ENCODE assay signal across 25 cellular contexts in genomic region chr19:50255115-50255514, GRCh38. TPM values are rescaled to one million over a fixed set of nuclear protein-coding genes. Genes with fewer than 3 reads are reported as not detected.
DNase-seq lines count a peak whose midpoint lies in the region; ATAC-seq, FAIRE-seq and TF ChIP-seq lines count a peak whose summit lies in the region.
"Had no signal": no experiment of that assay in that cellular context is flagged by ENCODE, and none has a peak within 500 bp of the region (broad histone marks: within the 10 kb centered on the region; RNA-seq: fewer than 3 reads in every experiment).

No MANE protein-coding gene starts in this region.

- intact Hi-C loops in HepG2 (cut with micrococcal nuclease; ENCODE audit: unreplicated experiment) = no loop called here
- intact Hi-C loops in right lobe of liver (cut with DNase I) = loop anchor here (5.0 to 10.0 kb wide), 2 partner anchors 88 to 90 kb away; partner anchors contain the start of gene IZUMO2 (in 1 of the 2)
- intact Hi-C loops in kidney (cut with DNase I) = no loop called here

- TF ChIP-seq EP300 in HepG2 (IDR thresholded peaks at IDR 0.05; ENCODE audit: low read depth in 2 of 2, low read length in 2 of 2) = no peak
- TF ChIP-seq EP300 in HepG2 (CRISPR knock-in tag; IDR thresholded peaks at IDR 0.05; ENCODE audit: borderline replicate concordance) = no peak

- H3K4me3 ChIP-seq in HepG2 (replicated peaks in 1 of 3; ENCODE audit: insufficient read depth in 1 of 3, low read depth in 2 of 3, low read length in 3 of 3) (no peak overlapping the region), right lobe of liver (no peak overlapping the region), KMS-11 (IDR thresholded peaks at IDR 0.05; ENCODE audit: insufficient read depth, low read depth, low read length) (no peak overlapping the region), cardiac fibroblast (replicated peaks in 1 of 2; ENCODE audit: low read depth in 2 of 2, low read length in 2 of 2) (no peak overlapping the region), kidney (ENCODE audit: low read length in 2 of 2) (no peak overlapping the region)
- H3K4me3 ChIP-seq: breast epithelium, upper lobe of right lung had no signal

- TF ChIP-seq CTCF in HepG2 (CRISPR knock-in tag; IDR thresholded peaks at IDR 0.05) (peak; percentile 32; the same call in 1 of the 2 replicates), right lobe of liver (IDR thresholded peaks at IDR 0.05) (no peak), KMS-11 (conservative IDR thresholded peaks at IDR 0.05; ENCODE audit: low read depth, low read length) (peak; percentile 35), cardiac fibroblast (IDR thresholded peaks at IDR 0.05; ENCODE audit: low read depth, low read length) (peak; percentile 32), kidney (IDR thresholded peaks at IDR 0.05; ENCODE audit: borderline replicate concordance, extremely low read depth, insufficient read depth) (no peak)

- POLR2A ChIA-PET in HepG2 (lab: Yijun Ruan, JAX) = no interaction called here

- CTCF ChIA-PET in HepG2 (lab: Yijun Ruan, JAX; ENCODE audit: low intra/inter-chr PET ratio, low total read pairs) = no interaction called here

- no peaks in the 10 kb centered on the region for H3K27me3 ChIP-seq in HepG2 (ENCODE audit: control insufficient read depth in 1 of 2, insufficient read depth in 2 of 2, low read length in 2 of 2)
- H3K27me3 ChIP-seq in right lobe of liver = no peaks in the 10 kb centered on the region
- H3K27me3 ChIP-seq in KMS-11 (ENCODE audit: insufficient read depth, low read depth) = no peaks in the 10 kb centered on the region
- H3K27me3 ChIP-seq: breast epithelium, upper lobe of right lung had no signal

- H3K9ac ChIP-seq in HepG2 (ENCODE audit: insufficient read depth, low read depth, low read length) (no peak overlapping the region), KMS-11 (no peak overlapping the region), kidney (ENCODE audit: low read length in 2 of 2) (no peak overlapping the region)

- FAIRE-seq in HepG2 (lab: Jason Lieb, UNC) (no peak), kidney (lab: Jason Lieb, UNC) (no peak)

- no peaks in the 10 kb centered on the region for H3K79me2 ChIP-seq in HepG2 (ENCODE audit: insufficient read depth, low read length)
- H3K79me2 ChIP-seq in KMS-11 (ENCODE audit: insufficient read depth, low read depth) = no peaks in the 10 kb centered on the region

- H4K20me1 ChIP-seq in HepG2 (ENCODE audit: insufficient read depth, low read length) = no peaks in the 10 kb centered on the region
- H4K20me1 ChIP-seq in KMS-11 (ENCODE audit: insufficient read depth) = no peaks in the 10 kb centered on the region

- WGBS in HepG2 (ENCODE audit: low lambda C conversion rate) = 62% methylated on average over 5 of the region's 5 CpGs
- 75% methylated on average over 5 of the region's 5 CpGs for WGBS in right lobe of liver (ENCODE audit: insufficient coverage, low coverage, low lambda C conversion rate, missing lambda C conversion rate)

- no peak overlapping the region for H3K27ac ChIP-seq in HepG2 (ENCODE audit: extremely low read length, insufficient read depth, low read length)
- H3K27ac ChIP-seq in right lobe of liver = no peak overlapping the region
- no peak overlapping the region for H3K27ac ChIP-seq in KMS-11
- H3K27ac ChIP-seq in kidney (ENCODE audit: low read depth in 2 of 2, low read length in 2 of 2) = no peak overlapping the region
- H3K27ac ChIP-seq: breast epithelium, C4-2B, upper lobe of right lung had no signal

- peaks cover 13% of the 10 kb centered on the region for H3K9me3 ChIP-seq in HepG2 (ENCODE audit: low read length)
- H3K9me3 ChIP-seq in right lobe of liver = peaks cover 0 to 8% (median 3%) of the 10 kb centered on the region in 4 donors
- no peaks in the 10 kb centered on the region for H3K9me3 ChIP-seq in kidney (ENCODE audit: control insufficient read depth in 1 of 2, low read length in 2 of 2)
- H3K9me3 ChIP-seq: upper lobe of right lung had no signal

- ATAC-seq in HepG2 = no peak
- ATAC-seq in right lobe of liver = no peak
- ATAC-seq in HG03108 (IDR thresholded peaks at IDR 0.05; ENCODE audit: unreplicated experiment) = no peak
- ATAC-seq: activated T-cell treated with anti-CD3 and anti-CD28 coated beads, Interleukin-2, amount 50 U/mL, for 72 hours; left ventricle myocardium superior; Right ventricle myocardium inferior; upper lobe of right lung had no signal

- no peak for DNase-seq in HepG2 (ENCODE audit: low spot score)
- DNase-seq in right lobe of liver = no peak
- DNase-seq in cardiac fibroblast (ENCODE audit: low read depth in 2 of 2) = no peak
- no peak for DNase-seq in kidney
- no peak for DNase-seq in cerebellar cortex (ENCODE audit: low spot score)
- no peak for DNase-seq in NCI-H1694 (lab: John Stamatoyannopoulos, UW)
- DNase-seq: activated CD4-positive, alpha-beta T cell treated with anti-CD3 and anti-CD28 coated beads for 1 hour; activated naive CD4-positive, alpha-beta T cell treated with anti-CD3 and anti-CD28 coated beads for 36 hours; activated T-cell treated with anti-CD3 and anti-CD28 coated beads, Interleukin-2, amount 50 U/mL, for 72 hours; amniotic stem cell; EL; hippocampal formation; left ventricle myocardium superior; MV-4-11; NCI-H69; upper lobe of right lung had no signal

- in situ Hi-C loops in HepG2 (cut with HindIII; ENCODE audit: extremely low pct_ligation_motif_present, low pct_unique_long_range_greater_than_20kb) = loop anchor here (5.0 kb wide), 1 partner anchor 98 kb away; no protein-coding TSS in a partner anchor

- H2AFZ ChIP-seq in HepG2 (ENCODE audit: low read length) (no peak overlapping the region), KMS-11 (ENCODE audit: low read depth) (no peak overlapping the region)

- no peaks in the 10 kb centered on the region for H3K4me1 ChIP-seq in HepG2 (ENCODE audit: insufficient read depth, low read length)
- no peaks in the 10 kb centered on the region for H3K4me1 ChIP-seq in right lobe of liver
- H3K4me1 ChIP-seq in KMS-11 (ENCODE audit: low read depth, poor library complexity, severe bottlenecking) = no peaks in the 10 kb centered on the region
- H3K4me1 ChIP-seq in kidney (ENCODE audit: control insufficient read depth in 1 of 2, insufficient read depth in 1 of 2, low read depth in 1 of 2, low read length in 2 of 2) = no peaks in the 10 kb centered on the region
- H3K4me1 ChIP-seq: breast epithelium, upper lobe of right lung had no signal

- BruUV-seq in HepG2 (replicated peaks; lab: Mats Ljungman, UMichigan) = no TSS peak

- peaks cover 2 to 9% of the 10 kb centered on the region in 2 experiments; a peak in 1 of 5 replicates for H3K36me3 ChIP-seq in HepG2 (replicated peaks in 1 of 2; ENCODE audit: control insufficient read depth in 1 of 2, insufficient read depth in 2 of 2, low read length in 2 of 2)
- H3K36me3 ChIP-seq in right lobe of liver = peaks cover 0 to 48% (median 19%) of the 10 kb centered on the region in 4 donors
- no peaks in the 10 kb centered on the region for H3K36me3 ChIP-seq in KMS-11 (ENCODE audit: insufficient read depth)
- no peaks in the 10 kb centered on the region for H3K36me3 ChIP-seq in kidney (ENCODE audit: control insufficient read depth in 1 of 2, insufficient read depth in 2 of 2, low read length in 2 of 2)
- H3K36me3 ChIP-seq: breast epithelium had no signal

- no peak for TF ChIP-seq RAD21 in HepG2 (CRISPR knock-in tag; IDR thresholded peaks at IDR 0.05)

- no peak for TF ChIP-seq POLR2A in HepG2 (IDR thresholded peaks at IDR 0.05; ENCODE audit: insufficient read depth in 1 of 2, low read depth in 2 of 2, low read length in 2 of 2)
- TF ChIP-seq POLR2A in right lobe of liver (IDR thresholded peaks at IDR 0.05) = no peak

- H3K4me2 ChIP-seq in HepG2 (ENCODE audit: low read depth, low read length) = no peak overlapping the region
- no peak overlapping the region for H3K4me2 ChIP-seq in KMS-11

TF ChIP-seq in HepG2, 621 proteins besides CTCF, POLR2A, EP300 and RAD21 (continues in another document):
- TF ChIP-seq HNRNPK (IDR thresholded peaks at IDR 0.05; ENCODE audit: low read depth, low read length, poor library complexity, severe bottlenecking) (no peak), ZNF33B (CRISPR knock-in tag; IDR thresholded peaks at IDR 0.05) (no peak), ATF7-NPFF (CRISPR knock-in tag; IDR thresholded peaks at IDR 0.05; ENCODE audit: low read depth) (no peak), MED8 (CRISPR knock-in tag; IDR thresholded peaks at IDR 0.05; ENCODE audit: insufficient replicate concordance) (no peak)

RNA-seq across cellular contexts. Expression of gene MYH14, which starts 51.7 kb away (rescaled TPM):
- total RNA-seq in HepG2 (2016; rRNA removed; fragmentation: Illumina TruSeq; extraction: Trizol) (5.5 and 6.4 TPM in 2 replicates), right lobe of liver (10 to 100 TPM; 49.1 to 89.0 (median 65.8) TPM), kidney (81.4 TPM)
- total RNA-seq in HepG2 (2016; cell fraction: cytosol; rRNA removed; fragmentation: Illumina TruSeq; extraction: Trizol; ENCODE audit: low read depth) = 0.53 and 0.61 TPM in 2 replicates
- total RNA-seq in HepG2 (2016; cell fraction: insoluble cytoplasmic fraction; rRNA removed; fragmentation: Illumina TruSeq; extraction: Trizol) = 4.9 and 6.5 TPM in 2 replicates
- 2.1 and 2.4 TPM in 2 replicates for total RNA-seq in HepG2 (2016; cell fraction: membrane; rRNA removed; fragmentation: Illumina TruSeq; extraction: Trizol)
- total RNA-seq in HepG2 (2016; cell fraction: nucleus; rRNA removed; fragmentation: Illumina TruSeq; extraction: Trizol) = 4.0 and 5.6 TPM in 2 replicates
- polyA plus RNA-seq in HepG2 (2011; rRNA removed) (5.8 and 8.0 TPM in 2 replicates), kidney (ENCODE audit: insufficient read depth, low read depth, low replicate concordance) (23.9 TPM)
- polyA plus RNA-seq in HepG2 (2011; cell fraction: cytosol; rRNA removed) = 5.0 and 5.4 TPM in 2 replicates
- 15.1 and 15.8 TPM in 2 replicates for polyA plus RNA-seq in HepG2 (2011; cell fraction: nucleus; rRNA removed)
- 5.1 and 8.9 TPM in 2 replicates for polyA plus RNA-seq in HepG2 (2012)
- polyA plus RNA-seq in HepG2 (2016; cell fraction: cytosol; fragmentation: Illumina TruSeq; extraction: Trizol; ENCODE audit: low read depth) = 0.88 and 1.1 TPM in 2 replicates
- 6.6 and 11.4 TPM in 2 replicates for polyA plus RNA-seq in HepG2 (2016; cell fraction: insoluble cytoplasmic fraction; fragmentation: Illumina TruSeq; extraction: Trizol; ENCODE audit: low read depth)
- 1.4 and 1.7 TPM in 2 replicates for polyA plus RNA-seq in HepG2 (2016; cell fraction: membrane; fragmentation: Illumina TruSeq; extraction: Trizol; ENCODE audit: low read depth)
- 14.3 and 14.6 TPM in 2 replicates for polyA plus RNA-seq in HepG2 (2016; cell fraction: nucleus; fragmentation: Illumina TruSeq; extraction: Trizol; ENCODE audit: insufficient read depth, low read depth)
- 22.4 TPM in 1 of 2 replicates, not detected in the other for polyA minus RNA-seq in HepG2 (2011; rRNA and poly(A)+ RNA removed; ENCODE audit: low replicate concordance)
- 11.9 and 12.9 TPM in 2 replicates for polyA minus RNA-seq in HepG2 (2011; cell fraction: cytosol; rRNA and poly(A)+ RNA removed)
- 9.0 TPM in 2 replicates for polyA minus RNA-seq in HepG2 (2011; cell fraction: nucleus; rRNA and poly(A)+ RNA removed)
- total RNA-seq: activated naive CD4-positive, alpha-beta T cell treated with anti-CD3 and anti-CD28 coated beads for 36 hours; activated T-cell treated with anti-CD3 and anti-CD28 coated beads, Interleukin-2, amount 50 U/mL, for 72 hours; fibroblast of villous mesenchyme; mononuclear cell had no signal
- polyA plus RNA-seq: IgD-negative memory B cell, neural cell had no signal

Comparison
In these comparisons a context has a peak if more than half of its experiments do, and no peak if none do; other contexts are left out.
1. CTCF ChIP-seq: peak in HepG2 (single experiment), KMS-11 (single experiment) and cardiac fibroblast (single experiment); none in right lobe of liver (0 of 4) and kidney (single experiment).
2. RNA of gene MYH14, which starts 51.7 kb away (total RNA-seq): 81.4 TPM in kidney (single experiment) and 49.1 to 89.0 TPM in right lobe of liver; 0.53 to 6.5 TPM in HepG2; every median in the first group is over 4 times any median in the second.
3. intact Hi-C loops: an anchor here in right lobe of liver (5.0 to 10.0 kb wide); none called in HepG2 and kidney.